ENCODE assay signal across 25 cellular contexts in genomic region chr11:125393331-125393730, GRCh38.
DNase-seq lines count a peak whose midpoint lies in the region; ATAC-seq, FAIRE-seq and TF ChIP-seq lines count a peak whose summit lies in the region.
"Had no signal": no experiment of that assay in that cellular context is flagged by ENCODE, and none has a peak within 500 bp of the region (broad histone marks: within the 10 kb centered on the region; RNA-seq: fewer than 3 reads in every experiment).

No MANE protein-coding gene starts in this region.

- TF ChIP-seq EP300 in HepG2 (IDR thresholded peaks at IDR 0.05; ENCODE audit: low read depth in 2 of 2, low read length in 2 of 2) (no peak), HepG2 (CRISPR knock-in tag; IDR thresholded peaks at IDR 0.05; ENCODE audit: borderline replicate concordance) (no peak)

- no peak overlapping the region for H3K4me2 ChIP-seq in HepG2 (ENCODE audit: low read depth, low read length)

- 30% methylated on average over 4 of the region's 9 CpGs for WGBS in HepG2 (ENCODE audit: low lambda C conversion rate)

- FAIRE-seq in HepG2 (lab: Jason Lieb, UNC), result no peak
- FAIRE-seq: islet of Langerhans had no signal

- peaks cover 4% of the 10 kb centered on the region for H3K27me3 ChIP-seq in RWPE2 (ENCODE audit: insufficient read depth, poor library complexity, severe bottlenecking)
- H3K27me3 ChIP-seq in HepG2 (ENCODE audit: control insufficient read depth in 1 of 2, insufficient read depth in 2 of 2, low read length in 2 of 2), result peaks cover 2 to 35% of the 10 kb centered on the region in 2 experiments
- H3K27me3 ChIP-seq in upper lobe of right lung, result no peaks in the 10 kb centered on the region
- H3K27me3 ChIP-seq: adrenal gland, body of pancreas, vagina had no signal

- CTCF ChIA-PET in HepG2 (lab: Yijun Ruan, JAX; ENCODE audit: low intra/inter-chr PET ratio, low total read pairs), result no interaction called here

- TF ChIP-seq POLR2A in HepG2 (IDR thresholded peaks at IDR 0.05; ENCODE audit: insufficient read depth in 1 of 2, low read depth in 2 of 2, low read length in 2 of 2), result no peak

- no peaks in the 10 kb centered on the region for H3K36me3 ChIP-seq in RWPE2 (ENCODE audit: low read depth)
- H3K36me3 ChIP-seq in HepG2 (replicated peaks in 1 of 2; ENCODE audit: control insufficient read depth in 1 of 2, insufficient read depth in 2 of 2, low read length in 2 of 2), result no peaks in the 10 kb centered on the region
- no peaks in the 10 kb centered on the region for H3K36me3 ChIP-seq in upper lobe of right lung
- H3K36me3 ChIP-seq: adrenal gland, thoracic aorta, vagina had no signal

- in situ Hi-C loops in HepG2 (cut with HindIII; ENCODE audit: extremely low pct_ligation_motif_present, low pct_unique_long_range_greater_than_20kb), result no loop called here

- H2AFZ ChIP-seq in HepG2 (ENCODE audit: low read length), result no peak overlapping the region
- H2AFZ ChIP-seq: GM23248 had no signal

- no peaks in the 10 kb centered on the region for H3K79me2 ChIP-seq in HepG2 (ENCODE audit: insufficient read depth, low read length)

- no peaks in the 10 kb centered on the region for H4K20me1 ChIP-seq in HepG2 (ENCODE audit: insufficient read depth, low read length)

- no peak overlapping the region for H3K27ac ChIP-seq in RWPE2 (ENCODE audit: poor library complexity, severe bottlenecking)
- H3K27ac ChIP-seq in HepG2 (ENCODE audit: extremely low read length, insufficient read depth, low read length), result no peak overlapping the region
- H3K27ac ChIP-seq in upper lobe of right lung, result no peak overlapping the region
- H3K27ac ChIP-seq: adrenal gland, body of pancreas, GM23248, skin epidermis, thoracic aorta, vagina had no signal

- TF ChIP-seq CTCF in GM12865 (IDR thresholded peaks at IDR 0.05; ENCODE audit: insufficient read depth, low read depth, low read length, missing control alignments), result peak; percentile 9
- peak; percentile 9 for TF ChIP-seq CTCF in RWPE2 (IDR thresholded peaks at IDR 0.05; ENCODE audit: poor library complexity, severe bottlenecking)
- TF ChIP-seq CTCF in HepG2 (CRISPR knock-in tag; IDR thresholded peaks at IDR 0.05), result no peak
- TF ChIP-seq CTCF in upper lobe of right lung (IDR thresholded peaks at IDR 0.05), result no peak

- no peak overlapping the region for H3K9ac ChIP-seq in HepG2 (ENCODE audit: insufficient read depth, low read depth, low read length)
- H3K9ac ChIP-seq: GM23248 had no signal

- no peaks in the 10 kb centered on the region for H3K4me1 ChIP-seq in RWPE2 (ENCODE audit: insufficient read depth, poor library complexity, severe bottlenecking)
- H3K4me1 ChIP-seq in HepG2 (ENCODE audit: insufficient read depth, low read length), result no peaks in the 10 kb centered on the region
- peaks cover 18% of the 10 kb centered on the region for H3K4me1 ChIP-seq in upper lobe of right lung
- H3K4me1 ChIP-seq: adrenal gland, body of pancreas had no signal

- DNase-seq in GM12865 (ENCODE audit: low read depth) (no peak), HT-29 (ENCODE audit: low spot score) (peak; percentile 25), RWPE2 (ENCODE audit: low spot score) (no peak), HepG2 (ENCODE audit: low spot score) (no peak), upper lobe of right lung (no peak), NCI-H2081 treated with DMSO at 0.1 percent for 48 hours (lab: John Stamatoyannopoulos, UW) (no peak), mucosa of gallbladder (ENCODE audit: low spot score) (no peak), NOMO-1 treated with dmso at 0.1 percent for 144 hours (lab: John Stamatoyannopoulos, UW; ENCODE audit: unreplicated experiment) (no peak)
- DNase-seq: activated B cell treated with CpG ODN at 0.5 μM for 24 hours; activated naive CD4-positive, alpha-beta T cell; activated T-cell treated with anti-CD3 and anti-CD28 coated beads, Interleukin-2, amount 50 U/mL, for 72 hours; adrenal gland; body of pancreas; Calu3; glutamatergic neuron; GM23248; naive B cell; NCI-H2029 treated with DMSO at 0.1 percent for 48 hours; NCI-H2227 treated with DMSO at 0.1 percent for 48 hours; NCI-H69; nucleus accumbens had no signal

- intact Hi-C loops in HepG2 (cut with micrococcal nuclease; ENCODE audit: unreplicated experiment), result no loop called here
- intact Hi-C loops in upper lobe of right lung (cut with DNase I), result no loop called here

- H3K4me3 ChIP-seq in GM12865 (ENCODE audit: low read depth, low read length) (no peak overlapping the region), RWPE2 (ENCODE audit: severe bottlenecking) (no peak overlapping the region), HepG2 (replicated peaks in 1 of 3; ENCODE audit: insufficient read depth in 1 of 3, low read depth in 2 of 3, low read length in 3 of 3) (no peak overlapping the region), upper lobe of right lung (no peak overlapping the region)
- H3K4me3 ChIP-seq: adrenal gland, body of pancreas, GM23248, skin epidermis, thoracic aorta, vagina had no signal

- ATAC-seq in RWPE2 (ENCODE audit: low read depth) (no peak), HepG2 (peak; percentile 86), upper lobe of right lung (no peak)
- ATAC-seq: activated T-cell treated with anti-CD3 and anti-CD28 coated beads, Interleukin-2, amount 50 U/mL, for 72 hours; body of pancreas had no signal

- H3K9me3 ChIP-seq in RWPE2 (ENCODE audit: severe bottlenecking) (no peaks in the 10 kb centered on the region), HepG2 (ENCODE audit: low read length) (no peaks in the 10 kb centered on the region), upper lobe of right lung (no peaks in the 10 kb centered on the region)
- H3K9me3 ChIP-seq: adrenal gland, body of pancreas, thoracic aorta, vagina had no signal

- POLR2A ChIA-PET in HepG2 (lab: Yijun Ruan, JAX), result no interaction called here

- no peak for TF ChIP-seq RAD21 in HepG2 (CRISPR knock-in tag; IDR thresholded peaks at IDR 0.05)

- BruUV-seq in HepG2 (replicated peaks; lab: Mats Ljungman, UMichigan), result no TSS peak

TF ChIP-seq in HepG2, 621 proteins besides CTCF, POLR2A, EP300 and RAD21:
- TF ChIP-seq YY1 (IDR thresholded peaks at IDR 0.05; ENCODE audit: insufficient read depth, insufficient replicate concordance, low read depth, low read length), result no peak
- no peak for TF ChIP-seq ZNF275 (CRISPR knock-in tag; IDR thresholded peaks at IDR 0.05; ENCODE audit: borderline replicate concordance)
- TF ChIP-seq ZNF619 (CRISPR knock-in tag; IDR thresholded peaks at IDR 0.05), result no peak
- no peak for TF ChIP-seq ZKSCAN8 (CRISPR knock-in tag; IDR thresholded peaks at IDR 0.05; ENCODE audit: borderline replicate concordance)
- TF ChIP-seq ZNF263 (CRISPR knock-in tag; IDR thresholded peaks at IDR 0.05), result no peak
- TF ChIP-seq ZNF605 (CRISPR knock-in tag; IDR thresholded peaks at IDR 0.05), result no peak

Comparison
In these comparisons a context has a peak if more than half of its experiments do, and no peak if none do; other contexts are left out.
1. CTCF ChIP-seq: peak in GM12865 (single experiment) and RWPE2 (single experiment); none in HepG2 (single experiment) and upper lobe of right lung (single experiment).